Comparison of ENCODE assay signal across 21 cellular contexts in genomic region chr15:83457149-83457548, GRCh38. TPM values are rescaled to one million over a fixed set of nuclear protein-coding genes. Genes with fewer than 3 reads are reported as not detected.
"Had no signal": no experiment of that assay in that cellular context is flagged by ENCODE, and none has a peak within 500 bp of the region (broad histone marks: within the 10 kb centered on the region; RNA-seq: fewer than 3 reads in every experiment).

No MANE protein-coding gene starts in this region.

- H3K4me3 ChIP-seq: coronary artery, hepatocyte, mucosa of descending colon, ovary, right atrium auricular region, sigmoid colon, skin epidermis, stomach, thoracic aorta, transverse colon had no signal

- H3K79me2 ChIP-seq: hepatocyte had no signal

- H3K27ac ChIP-seq: coronary artery, hepatocyte, ovary, right atrium auricular region, sigmoid colon, skin epidermis, stomach, thoracic aorta, transverse colon had no signal

- DNase-seq: effector memory CD4-positive, alpha-beta T cell; erythroblast; foreskin melanocyte; head of caudate nucleus; mucosa of descending colon; naive thymus-derived CD8-positive, alpha-beta T cell; nucleus accumbens; ovary; sigmoid colon; stimulated activated naive CD4-positive, alpha-beta T cell; stomach; substantia nigra; transverse colon had no signal

- H3K4me1 ChIP-seq: right atrium auricular region, sigmoid colon, stomach, transverse colon had no signal

- H3K36me3 ChIP-seq: ovary, right atrium auricular region, sigmoid colon, stomach, thoracic aorta, transverse colon had no signal

- H3K9me3 ChIP-seq: mucosa of descending colon, ovary, right atrium auricular region, sigmoid colon, stomach, thoracic aorta, transverse colon had no signal

- H3K27me3 ChIP-seq: hepatocyte, ovary, right atrium auricular region, transverse colon had no signal

- H3K4me2 ChIP-seq: hepatocyte had no signal

RNA-seq across cellular contexts. Expression of gene SH3GL3, which starts 10.0 kb away (rescaled TPM):
- total RNA-seq: chondrocyte; lung microvascular endothelial cell; naive thymus-derived CD8-positive, alpha-beta T cell; transverse colon had no signal
- polyA plus RNA-seq: liver; naive thymus-derived CD8-positive, alpha-beta T cell had no signal
